Comparison of ENCODE assay signal across 1 cellular context in the genomic region with DNA sequence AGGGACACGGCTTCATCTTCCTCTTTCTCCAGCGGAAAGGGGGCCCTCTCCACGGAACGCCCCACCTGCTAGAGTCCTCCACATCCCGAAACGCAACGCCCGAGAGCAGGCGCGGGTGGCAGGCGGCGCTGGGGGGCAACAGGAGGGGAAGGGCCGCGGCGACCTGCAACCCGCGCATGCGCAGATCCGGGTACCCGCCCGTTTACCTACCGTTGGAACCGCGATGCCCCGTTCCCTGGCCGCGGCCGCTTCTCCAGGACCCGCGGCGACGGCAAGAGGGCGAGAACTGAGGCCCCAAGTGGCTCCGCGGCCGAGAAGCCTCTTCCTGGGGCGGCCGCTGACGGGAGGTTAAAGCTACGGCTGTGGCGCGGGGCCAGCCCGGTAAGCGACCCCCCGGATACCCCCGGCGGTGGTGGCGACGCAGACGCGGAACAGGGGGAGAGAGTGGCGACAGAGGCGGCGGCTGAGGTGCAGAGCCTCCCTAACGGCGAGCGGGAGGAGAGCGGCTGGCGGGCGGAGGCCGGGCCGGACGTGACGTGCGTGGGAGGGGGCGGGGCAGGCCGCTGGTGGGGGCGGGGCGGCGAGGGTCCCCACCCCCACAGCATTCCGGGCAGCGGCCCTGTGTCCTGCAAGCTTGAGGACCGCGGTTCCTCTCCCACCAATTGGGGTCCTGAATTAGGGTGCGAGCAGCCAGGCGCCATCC.
A peak's percentile ranks its signal among the peaks of the same experiment; 100 is the strongest.
TF ChIP-seq lines count a peak whose summit lies in the region.

Gene FAM13B, minus strand, starts transcription at position 508 of the 703 bp plus-strand sequence. CDS start 13,968 bp downstream, outside the sequence.

TF ChIP-seq in GM12878, 131 proteins besides CTCF, POLR2A, EP300 and RAD21 (continued from another document and continues in another):
- TF ChIP-seq, protein P1, sequence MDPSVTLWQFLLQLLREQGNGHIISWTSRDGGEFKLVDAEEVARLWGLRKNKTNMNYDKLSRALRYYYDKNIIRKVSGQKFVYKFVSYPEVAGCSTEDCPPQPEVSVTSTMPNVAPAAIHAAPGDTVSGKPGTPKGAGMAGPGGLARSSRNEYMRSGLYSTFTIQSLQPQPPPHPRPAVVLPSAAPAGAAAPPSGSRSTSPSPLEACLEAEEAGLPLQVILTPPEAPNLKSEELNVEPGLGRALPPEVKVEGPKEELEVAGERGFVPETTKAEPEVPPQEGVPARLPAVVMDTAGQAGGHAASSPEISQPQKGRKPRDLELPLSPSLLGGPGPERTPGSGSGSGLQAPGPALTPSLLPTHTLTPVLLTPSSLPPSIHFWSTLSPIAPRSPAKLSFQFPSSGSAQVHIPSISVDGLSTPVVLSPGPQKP (IDR thresholded peaks at IDR 0.05; ENCODE audit: low read depth, low read length): no peak
- TF ChIP-seq, protein P2, sequence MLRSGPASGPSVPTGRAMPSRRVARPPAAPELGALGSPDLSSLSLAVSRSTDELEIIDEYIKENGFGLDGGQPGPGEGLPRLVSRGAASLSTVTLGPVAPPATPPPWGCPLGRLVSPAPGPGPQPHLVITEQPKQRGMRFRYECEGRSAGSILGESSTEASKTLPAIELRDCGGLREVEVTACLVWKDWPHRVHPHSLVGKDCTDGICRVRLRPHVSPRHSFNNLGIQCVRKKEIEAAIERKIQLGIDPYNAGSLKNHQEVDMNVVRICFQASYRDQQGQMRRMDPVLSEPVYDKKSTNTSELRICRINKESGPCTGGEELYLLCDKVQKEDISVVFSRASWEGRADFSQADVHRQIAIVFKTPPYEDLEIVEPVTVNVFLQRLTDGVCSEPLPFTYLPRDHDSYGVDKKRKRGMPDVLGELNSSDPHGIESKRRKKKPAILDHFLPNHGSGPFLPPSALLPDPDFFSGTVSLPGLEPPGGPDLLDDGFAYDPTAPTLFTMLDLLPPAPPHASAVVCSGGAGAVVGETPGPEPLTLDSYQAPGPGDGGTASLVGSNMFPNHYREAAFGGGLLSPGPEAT (IDR thresholded peaks at IDR 0.05; ENCODE audit: low read depth): no peak
- TF ChIP-seq JUND (IDR thresholded peaks at IDR 0.05; ENCODE audit: low read depth, low read length) (no peak), CBFB (IDR thresholded peaks at IDR 0.05; ENCODE audit: low read depth) (peak; percentile 74; the same call in 1 of the 2 replicates), ZSCAN29 (IDR thresholded peaks at IDR 0.05) (no peak), WRNIP1 (IDR thresholded peaks at IDR 0.05; ENCODE audit: borderline replicate concordance, low read depth, low read length) (no peak), TAF1 (IDR thresholded peaks at IDR 0.05; ENCODE audit: borderline replicate concordance, low read depth, low read length) (peak; percentile 66; the same call in 1 of the 2 replicates), TARDBP (IDR thresholded peaks at IDR 0.05; ENCODE audit: borderline replicate concordance) (no peak), RAD51 (IDR thresholded peaks at IDR 0.05) (no peak), NFIC (IDR thresholded peaks at IDR 0.05; ENCODE audit: low read depth, low read length) (no peak), ETV6 (conservative IDR thresholded peaks at IDR 0.05 in 1 of 2, IDR thresholded peaks at IDR 0.05 in 1 of 2; ENCODE audit: borderline replicate concordance in 1 of 2, low read depth in 1 of 2) (no peak), BCLAF1 (IDR thresholded peaks at IDR 0.05) (no peak), SKIL (IDR thresholded peaks at IDR 0.05; ENCODE audit: low read depth, poor library complexity, severe bottlenecking) (no peak), PRDM15 (CRISPR knock-in tag; IDR thresholded peaks at IDR 0.05) (no peak), FOXM1 (IDR thresholded peaks at IDR 0.05; ENCODE audit: low read depth, low read length) (no peak), MYC (IDR thresholded peaks at IDR 0.05; ENCODE audit: insufficient read depth, insufficient read length, insufficient replicate concordance, low read length, severe bottlenecking) (no peak), GABPA (IDR thresholded peaks at IDR 0.05; ENCODE audit: low read depth) (no peak), HDAC2 (IDR thresholded peaks at IDR 0.05) (no peak), RCOR1 (conservative IDR thresholded peaks at IDR 0.05; ENCODE audit: low read depth, low read length) (no peak), E2F4 (IDR thresholded peaks at IDR 0.05; ENCODE audit: low read depth, low read length) (no peak), SRF (IDR thresholded peaks at IDR 0.05; ENCODE audit: low read depth in 2 of 2, low read length in 2 of 2) (no peak), ZZZ3 (IDR thresholded peaks at IDR 0.05; ENCODE audit: control insufficient read depth, insufficient read length, low read depth) (no peak), ZNF622 (IDR thresholded peaks at IDR 0.05) (no peak)
- TF ChIP-seq, protein P3, sequence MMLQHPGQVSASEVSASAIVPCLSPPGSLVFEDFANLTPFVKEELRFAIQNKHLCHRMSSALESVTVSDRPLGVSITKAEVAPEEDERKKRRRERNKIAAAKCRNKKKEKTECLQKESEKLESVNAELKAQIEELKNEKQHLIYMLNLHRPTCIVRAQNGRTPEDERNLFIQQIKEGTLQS (IDR thresholded peaks at IDR 0.05; ENCODE audit: borderline replicate concordance, extremely low read depth, low read depth, low read length): no peak
- TF ChIP-seq, protein P4, sequence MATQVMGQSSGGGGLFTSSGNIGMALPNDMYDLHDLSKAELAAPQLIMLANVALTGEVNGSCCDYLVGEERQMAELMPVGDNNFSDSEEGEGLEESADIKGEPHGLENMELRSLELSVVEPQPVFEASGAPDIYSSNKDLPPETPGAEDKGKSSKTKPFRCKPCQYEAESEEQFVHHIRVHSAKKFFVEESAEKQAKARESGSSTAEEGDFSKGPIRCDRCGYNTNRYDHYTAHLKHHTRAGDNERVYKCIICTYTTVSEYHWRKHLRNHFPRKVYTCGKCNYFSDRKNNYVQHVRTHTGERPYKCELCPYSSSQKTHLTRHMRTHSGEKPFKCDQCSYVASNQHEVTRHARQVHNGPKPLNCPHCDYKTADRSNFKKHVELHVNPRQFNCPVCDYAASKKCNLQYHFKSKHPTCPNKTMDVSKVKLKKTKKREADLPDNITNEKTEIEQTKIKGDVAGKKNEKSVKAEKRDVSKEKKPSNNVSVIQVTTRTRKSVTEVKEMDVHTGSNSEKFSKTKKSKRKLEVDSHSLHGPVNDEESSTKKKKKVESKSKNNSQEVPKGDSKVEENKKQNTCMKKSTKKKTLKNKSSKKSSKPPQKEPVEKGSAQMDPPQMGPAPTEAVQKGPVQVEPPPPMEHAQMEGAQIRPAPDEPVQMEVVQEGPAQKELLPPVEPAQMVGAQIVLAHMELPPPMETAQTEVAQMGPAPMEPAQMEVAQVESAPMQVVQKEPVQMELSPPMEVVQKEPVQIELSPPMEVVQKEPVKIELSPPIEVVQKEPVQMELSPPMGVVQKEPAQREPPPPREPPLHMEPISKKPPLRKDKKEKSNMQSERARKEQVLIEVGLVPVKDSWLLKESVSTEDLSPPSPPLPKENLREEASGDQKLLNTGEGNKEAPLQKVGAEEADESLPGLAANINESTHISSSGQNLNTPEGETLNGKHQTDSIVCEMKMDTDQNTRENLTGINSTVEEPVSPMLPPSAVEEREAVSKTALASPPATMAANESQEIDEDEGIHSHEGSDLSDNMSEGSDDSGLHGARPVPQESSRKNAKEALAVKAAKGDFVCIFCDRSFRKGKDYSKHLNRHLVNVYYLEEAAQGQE (IDR thresholded peaks at IDR 0.05; ENCODE audit: low read depth, low read length): no peak
- TF ChIP-seq, protein P5, sequence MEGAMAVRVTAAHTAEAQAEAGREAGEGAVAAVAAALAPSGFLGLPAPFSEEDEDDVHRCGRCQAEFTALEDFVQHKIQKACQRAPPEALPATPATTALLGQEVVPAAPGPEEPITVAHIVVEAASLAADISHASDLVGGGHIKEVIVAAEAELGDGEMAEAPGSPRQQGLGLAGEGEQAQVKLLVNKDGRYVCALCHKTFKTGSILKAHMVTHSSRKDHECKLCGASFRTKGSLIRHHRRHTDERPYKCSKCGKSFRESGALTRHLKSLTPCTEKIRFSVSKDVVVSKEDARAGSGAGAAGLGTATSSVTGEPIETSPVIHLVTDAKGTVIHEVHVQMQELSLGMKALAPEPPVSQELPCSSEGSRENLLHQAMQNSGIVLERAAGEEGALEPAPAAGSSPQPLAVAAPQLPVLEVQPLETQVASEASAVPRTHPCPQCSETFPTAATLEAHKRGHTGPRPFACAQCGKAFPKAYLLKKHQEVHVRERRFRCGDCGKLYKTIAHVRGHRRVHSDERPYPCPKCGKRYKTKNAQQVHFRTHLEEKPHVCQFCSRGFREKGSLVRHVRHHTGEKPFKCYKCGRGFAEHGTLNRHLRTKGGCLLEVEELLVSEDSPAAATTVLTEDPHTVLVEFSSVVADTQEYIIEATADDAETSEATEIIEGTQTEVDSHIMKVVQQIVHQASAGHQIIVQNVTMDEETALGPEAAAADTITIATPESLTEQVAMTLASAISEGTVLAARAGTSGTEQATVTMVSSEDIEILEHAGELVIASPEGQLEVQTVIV (IDR thresholded peaks at IDR 0.05; ENCODE audit: borderline replicate concordance, partially characterized antibody): no peak
- TF ChIP-seq, protein P6, sequence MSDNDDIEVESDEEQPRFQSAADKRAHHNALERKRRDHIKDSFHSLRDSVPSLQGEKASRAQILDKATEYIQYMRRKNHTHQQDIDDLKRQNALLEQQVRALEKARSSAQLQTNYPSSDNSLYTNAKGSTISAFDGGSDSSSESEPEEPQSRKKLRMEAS (IDR thresholded peaks at IDR 0.05; ENCODE audit: low read depth, low read length): no peak
